14 cellular contexts compared by ENCODE assay signal in genomic region chr6:52403627-52404026, GRCh38. TPM values are rescaled to one million over a fixed set of nuclear protein-coding genes. Genes with fewer than 3 reads are reported as not detected.
DNase-seq lines count a peak whose midpoint lies in the region; ATAC-seq and TF ChIP-seq lines count a peak whose summit lies in the region.
"Had no signal": no experiment of that assay in that cellular context is flagged by ENCODE, and none has a peak within 500 bp of the region (broad histone marks: within the 10 kb centered on the region; RNA-seq: fewer than 3 reads in every experiment).

No MANE protein-coding gene starts in this region.

- no peak for TF ChIP-seq POLR2A in erythroblast (IDR thresholded peaks at IDR 0.05; ENCODE audit: low read length)

- POLR2A ChIA-PET in PC-3 (lab: Charles Lee; ENCODE audit: unreplicated experiment): no interaction called here

- CTCF ChIA-PET in PC-3 (lab: Charles Lee): no interaction called here

- ATAC-seq in PC-3: peak; percentile 29; the same call in 1 of the 2 replicates
- no peak for ATAC-seq in HG02885 (IDR thresholded peaks at IDR 0.05; ENCODE audit: poor library complexity, unreplicated experiment)
- ATAC-seq in GM21619 (IDR thresholded peaks at IDR 0.05; ENCODE audit: unreplicated experiment): no peak

- intact Hi-C loops in PC-3 (cut with micrococcal nuclease): no loop called here

- H3K27ac ChIP-seq in PC-3 (ENCODE audit: low read length) (no peak overlapping the region), stomach smooth muscle (ENCODE audit: low read length) (peak overlapping the region; percentile 2)
- H3K27ac ChIP-seq: cardiac muscle cell, VCaP had no signal

- H3K4me2 ChIP-seq in PC-3 (ENCODE audit: low read length): no peak overlapping the region

- H2AFZ ChIP-seq in PC-3 (ENCODE audit: low read length): no peak overlapping the region

- no peaks in the 10 kb centered on the region for H3K9me2 ChIP-seq in PC-3 (replicated peaks; ENCODE audit: low read length)

- no peaks in the 10 kb centered on the region for H3K9me3 ChIP-seq in PC-3 (ENCODE audit: low read length)
- no peaks in the 10 kb centered on the region for H3K9me3 ChIP-seq in stomach smooth muscle (ENCODE audit: control insufficient read depth in 2 of 2, low read length in 2 of 2)

- no peak for TF ChIP-seq CTCF in PC-3 (conservative IDR thresholded peaks at IDR 0.05; ENCODE audit: low read depth, low read length)

- no peaks in the 10 kb centered on the region for H4K20me1 ChIP-seq in PC-3 (ENCODE audit: low read length)

- no peak overlapping the region for H3K9ac ChIP-seq in PC-3 (ENCODE audit: low read length)
- no peak overlapping the region for H3K9ac ChIP-seq in stomach smooth muscle (ENCODE audit: low read length in 2 of 2)

- H3K36me3 ChIP-seq in PC-3 (ENCODE audit: low read depth, low read length): no peaks in the 10 kb centered on the region
- peaks cover 6 to 17% of the 10 kb centered on the region in 2 donors for H3K36me3 ChIP-seq in stomach smooth muscle (ENCODE audit: control insufficient read depth in 2 of 2, insufficient read depth in 2 of 2, low read length in 2 of 2)
- H3K36me3 ChIP-seq: cardiac muscle cell had no signal

- no peaks in the 10 kb centered on the region for H3K79me2 ChIP-seq in PC-3 (ENCODE audit: low read length)

- H3K4me1 ChIP-seq in PC-3 (ENCODE audit: insufficient read depth, low read length) (peaks cover 7% of the 10 kb centered on the region), stomach smooth muscle (ENCODE audit: control insufficient read depth, insufficient read depth, low read length) (peaks cover 5% of the 10 kb centered on the region)

- no peaks in the 10 kb centered on the region for H3F3A ChIP-seq in PC-3 (ENCODE audit: low read length, unreplicated experiment)

- no TSS peak for BruUV-seq in PC-3 (replicated peaks; lab: Mats Ljungman, UMichigan)

- H3K4me3 ChIP-seq in PC-3 (ENCODE audit: low read length) (no peak overlapping the region), stomach smooth muscle (ENCODE audit: low read length in 2 of 2) (no peak overlapping the region)
- H3K4me3 ChIP-seq: cardiac muscle cell had no signal

- DNase-seq in NCI-H526 (lab: John Stamatoyannopoulos, UW): peak; percentile 11 to 12
- no peak for DNase-seq in NCI-H526 treated with DMSO at 0.1 percent for 48 hours (lab: John Stamatoyannopoulos, UW)
- DNase-seq in PC-3: peak; percentile 59
- DNase-seq in erythroblast (lab: John Stamatoyannopoulos, UW): peak; percentile 51 to 81
- DNase-seq in superior temporal gyrus (ENCODE audit: extremely low spot score): no peak
- DNase-seq: activated T-cell treated with anti-CD3 and anti-CD28 coated beads, Interleukin-2, amount 50 U/mL, for 48 hours; kidney glomerular epithelial cell; stimulated activated CD4-positive, alpha-beta T cell treated with anti-CD3 and anti-CD28 coated beads, Interleukin-2, amount 100 ng/mL, for 24 hours; stimulated activated naive CD4-positive, alpha-beta T cell treated with Interleukin-2 at 50 U/mL for 16 hours had no signal

- H3K27me3 ChIP-seq in PC-3 (ENCODE audit: low read length) (no peaks in the 10 kb centered on the region), stomach smooth muscle (ENCODE audit: control insufficient read depth in 1 of 2, insufficient read depth in 2 of 2, low read length in 2 of 2) (no peaks in the 10 kb centered on the region)
- H3K27me3 ChIP-seq: cardiac muscle cell had no signal

RNA-seq across cellular contexts. Expression of gene EFHC1, which starts 16.5 kb away (rescaled TPM):
- 14.5 and 22.4 TPM in 2 replicates for total RNA-seq in PC-3 (2014; rRNA removed)

RNA-seq across cellular contexts. Expression of gene PAQR8, which starts 41.7 kb away (rescaled TPM):
- 0.44 and 0.46 TPM in 2 replicates for total RNA-seq in PC-3 (2014; rRNA removed)

Comparison
In these comparisons a context has a peak if more than half of its experiments do, and no peak if none do; other contexts are left out.
1. DNase-seq: peak in NCI-H526 (2 of 2), PC-3 (single experiment) and erythroblast (2 of 2); none in NCI-H526 treated with DMSO at 0.1 percent for 48 hours (single experiment) and superior temporal gyrus (single experiment).